Comparison of ENCODE assay signal across 1 cellular context in genomic region chr7:101217388-101218235, GRCh38.
TF ChIP-seq lines count a peak whose summit lies in the region.

Gene PLOD3 (minus strand): TSS chr7:101217581. CDS start chr7:101217274, 307 bp downstream.
Gene ZNHIT1 (plus strand): TSS chr7:101218165. CDS start chr7:101218196, 31 bp downstream.

TF ChIP-seq in H1, 55 proteins besides CTCF, POLR2A, EP300 and RAD21 (continued from another document):
- TF ChIP-seq CREB1 (IDR thresholded peaks at IDR 0.05) (peak; percentile 46; the same call in 1 of the 2 replicates), TBP (IDR thresholded peaks at IDR 0.05; ENCODE audit: low read depth, low read length) (peak; percentile 71), TAF1 (IDR thresholded peaks at IDR 0.05; ENCODE audit: low read depth, low read length) (peak; percentile 49; the same call in 1 of the 2 replicates), ASH2L (IDR thresholded peaks at IDR 0.05; ENCODE audit: low read length) (peak; percentile 16), GABPA (IDR thresholded peaks at IDR 0.05; ENCODE audit: borderline replicate concordance, insufficient read depth, low read length) (peak; percentile 79; the same call in 1 of the 2 replicates), HDAC2 (IDR thresholded peaks at IDR 0.05; ENCODE audit: borderline replicate concordance in 1 of 2, low read depth in 2 of 2, low read length in 2 of 2) (peak; percentile 4 to 53; a peak in 3 of 4 replicates), SAP30 (IDR thresholded peaks at IDR 0.05; ENCODE audit: insufficient read depth, insufficient replicate concordance, low read length) (peak; percentile 44), PHF8 (conservative IDR thresholded peaks at IDR 0.05; ENCODE audit: low read depth, low read length) (peak; percentile 14; the same call in 1 of the 2 replicates), CTBP2 (IDR thresholded peaks at IDR 0.05; ENCODE audit: borderline replicate concordance, insufficient read depth, insufficient read length, low read length) (no peak)
TF ChIP-seq in H1: peak in this region for 15.
